Comparison of ENCODE assay signal across 8 cellular contexts in the genomic region with DNA sequence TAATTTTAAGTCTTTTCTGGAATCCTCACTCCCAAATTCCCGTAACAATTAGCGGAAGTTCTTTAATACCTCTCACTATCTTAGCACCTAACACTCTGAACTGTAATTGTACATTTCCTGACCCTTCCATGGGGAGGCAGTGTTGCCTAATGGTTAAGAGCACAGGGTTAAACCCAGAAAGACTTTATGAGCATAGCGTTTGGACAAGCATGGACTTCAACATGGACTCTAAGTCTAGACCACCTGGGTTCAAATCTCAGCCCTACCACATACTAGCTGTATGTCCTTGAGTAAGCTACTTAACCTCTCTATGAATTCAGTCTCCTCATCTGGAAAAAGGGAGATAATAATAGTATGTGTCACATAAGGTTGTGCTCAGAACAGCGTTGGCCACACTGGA. TPM values are rescaled to one million over a fixed set of nuclear protein-coding genes. Genes with fewer than 3 reads are reported as not detected.
DNase-seq lines count a peak whose midpoint lies in the region; ATAC-seq and TF ChIP-seq lines count a peak whose summit lies in the region.

No MANE protein-coding gene starts in this region.

- no peaks in the 10 kb centered on the region for H3K27me3 ChIP-seq in MG63

- H3K36me3 ChIP-seq in MG63, result no peaks in the 10 kb centered on the region; the same call in 1 of the 2 replicates

- DNase-seq in NCI-H345 treated with DMSO at 0.1 percent for 48 hours (lab: John Stamatoyannopoulos, UW; ENCODE audit: unreplicated experiment) (peak; percentile 15), astrocyte of the spinal cord (ENCODE audit: low read depth, low spot score) (peak; percentile 41), left kidney (ENCODE audit: low read depth, low spot score) (peak; percentile 14), 8988T (no peak), MG63 (no peak)
- DNase-seq in effector CD4-positive, alpha-beta T cell, result no peak

- H3K27ac ChIP-seq in C4-2B, result no peak overlapping the region

- TF ChIP-seq CTCF in C4-2B (conservative IDR thresholded peaks at IDR 0.05), result peak; percentile 58
- peak; percentile 47 for TF ChIP-seq CTCF in astrocyte of the spinal cord (IDR thresholded peaks at IDR 0.05; ENCODE audit: low read depth, low read length)

- peak; percentile 55 for ATAC-seq in GM18870 (IDR thresholded peaks at IDR 0.05; ENCODE audit: unreplicated experiment)

- peaks cover 2% of the 10 kb centered on the region for H3K9me3 ChIP-seq in MG63

- in situ Hi-C loops in astrocyte of the spinal cord (cut with HindIII; ENCODE audit: low sequenced_read_pairs), result no loop called here

- H3K4me3 ChIP-seq in astrocyte of the spinal cord (ENCODE audit: low read depth, low read length) (no peak overlapping the region), MG63 (no peak overlapping the region)

RNA-seq across cellular contexts. Expression of a gene that starts 13.0 kb away (rescaled TPM):
- total RNA-seq in MG63 (2014; rRNA removed; shearing (Covaris generic); ENCODE audit: low replicate concordance), result 48.6 and 51.1 TPM in 2 replicates

RNA-seq across cellular contexts. Expression of a gene that starts 51.6 kb away (rescaled TPM):
- total RNA-seq in MG63 (2014; rRNA removed; shearing (Covaris generic); ENCODE audit: low replicate concordance), result not detected in 2 replicates

Comparison
In these comparisons a context has a peak if more than half of its experiments do, and no peak if none do; other contexts are left out.
1. DNase-seq: peak in NCI-H345 treated with DMSO at 0.1 percent for 48 hours (single experiment), astrocyte of the spinal cord (single experiment) and left kidney (single experiment); none in 8988T (single experiment), effector CD4-positive, alpha-beta T cell (single experiment) and MG63 (single experiment).